In the genomic region with DNA sequence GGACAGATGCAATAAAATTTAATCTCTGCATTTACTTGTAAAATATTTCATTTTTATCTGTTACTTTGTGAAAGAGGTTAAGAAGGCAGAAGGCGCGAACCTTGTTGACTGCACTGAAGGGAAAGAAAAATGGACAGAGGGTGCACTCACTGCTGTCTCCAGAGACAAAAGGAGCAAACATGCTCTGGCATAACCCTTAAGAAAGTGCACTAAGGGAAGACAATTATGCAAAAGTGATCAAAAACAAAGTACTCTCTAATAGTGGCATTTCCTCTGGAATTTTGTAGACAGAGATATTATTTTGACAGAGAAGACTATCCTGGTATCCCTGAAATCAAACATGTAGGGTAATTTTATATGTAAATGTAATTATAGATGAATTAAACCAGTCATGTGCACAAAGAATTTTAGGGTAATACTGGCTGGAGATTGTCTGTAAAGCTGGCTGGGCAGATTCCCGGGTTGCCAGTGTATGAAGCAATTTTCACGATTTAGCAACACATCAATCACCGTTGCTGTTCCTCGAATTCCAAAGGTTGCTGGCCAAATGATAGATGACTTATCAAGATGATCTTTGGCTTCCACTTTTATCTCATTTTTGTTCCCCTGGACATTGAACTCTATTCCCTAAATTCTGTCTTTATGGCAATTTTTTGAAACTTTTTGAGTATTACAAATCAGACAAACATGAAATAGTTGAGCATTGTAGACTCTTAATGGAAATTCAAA, we compare ENCODE assay signal across 1 cellular context.
TF ChIP-seq lines count a peak whose summit lies in the region.

No MANE protein-coding gene starts in this region.

TF ChIP-seq in H1, 55 proteins besides CTCF, POLR2A, EP300 and RAD21:
- TF ChIP-seq BCL11A (IDR thresholded peaks at IDR 0.05; ENCODE audit: low read depth in 2 of 2, low read length in 2 of 2) (no peak), RBBP5 (IDR thresholded peaks at IDR 0.05; ENCODE audit: borderline replicate concordance, low read depth, low read length) (no peak), SRF (IDR thresholded peaks at IDR 0.05; ENCODE audit: low read depth, low read length) (no peak), RXRA (IDR thresholded peaks at IDR 0.05; ENCODE audit: insufficient read depth, low read depth, low read length) (no peak), ATF2 (IDR thresholded peaks at IDR 0.05; ENCODE audit: low read length) (no peak), CHD2 (IDR thresholded peaks at IDR 0.05; ENCODE audit: low read length) (no peak), HDAC2 (IDR thresholded peaks at IDR 0.05; ENCODE audit: borderline replicate concordance in 1 of 2, low read depth in 2 of 2, low read length in 2 of 2) (no peak), MAFK (IDR thresholded peaks at IDR 0.05; ENCODE audit: low read depth, low read length) (no peak), RNF2 (IDR thresholded peaks at IDR 0.05; ENCODE audit: borderline replicate concordance, low read depth, low read length, missing control alignments, poor library complexity, severe bottlenecking) (no peak), CEBPB (IDR thresholded peaks at IDR 0.05; ENCODE audit: low read depth, low read length) (no peak), KDM5A (IDR thresholded peaks at IDR 0.05; ENCODE audit: low read length) (no peak), POU5F1 (IDR thresholded peaks at IDR 0.05; ENCODE audit: low read depth, low read length) (no peak), ZNF274 (IDR thresholded peaks at IDR 0.05; ENCODE audit: borderline replicate concordance, extremely low read depth, low read length) (no peak)
- TF ChIP-seq, protein P1, sequence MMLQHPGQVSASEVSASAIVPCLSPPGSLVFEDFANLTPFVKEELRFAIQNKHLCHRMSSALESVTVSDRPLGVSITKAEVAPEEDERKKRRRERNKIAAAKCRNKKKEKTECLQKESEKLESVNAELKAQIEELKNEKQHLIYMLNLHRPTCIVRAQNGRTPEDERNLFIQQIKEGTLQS (IDR thresholded peaks at IDR 0.05; ENCODE audit: insufficient read depth, low read depth, low read length) = no peak
- TF ChIP-seq, protein P2, sequence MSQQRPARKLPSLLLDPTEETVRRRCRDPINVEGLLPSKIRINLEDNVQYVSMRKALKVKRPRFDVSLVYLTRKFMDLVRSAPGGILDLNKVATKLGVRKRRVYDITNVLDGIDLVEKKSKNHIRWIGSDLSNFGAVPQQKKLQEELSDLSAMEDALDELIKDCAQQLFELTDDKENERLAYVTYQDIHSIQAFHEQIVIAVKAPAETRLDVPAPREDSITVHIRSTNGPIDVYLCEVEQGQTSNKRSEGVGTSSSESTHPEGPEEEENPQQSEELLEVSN (IDR thresholded peaks at IDR 0.05) = no peak
